In the genomic region with DNA sequence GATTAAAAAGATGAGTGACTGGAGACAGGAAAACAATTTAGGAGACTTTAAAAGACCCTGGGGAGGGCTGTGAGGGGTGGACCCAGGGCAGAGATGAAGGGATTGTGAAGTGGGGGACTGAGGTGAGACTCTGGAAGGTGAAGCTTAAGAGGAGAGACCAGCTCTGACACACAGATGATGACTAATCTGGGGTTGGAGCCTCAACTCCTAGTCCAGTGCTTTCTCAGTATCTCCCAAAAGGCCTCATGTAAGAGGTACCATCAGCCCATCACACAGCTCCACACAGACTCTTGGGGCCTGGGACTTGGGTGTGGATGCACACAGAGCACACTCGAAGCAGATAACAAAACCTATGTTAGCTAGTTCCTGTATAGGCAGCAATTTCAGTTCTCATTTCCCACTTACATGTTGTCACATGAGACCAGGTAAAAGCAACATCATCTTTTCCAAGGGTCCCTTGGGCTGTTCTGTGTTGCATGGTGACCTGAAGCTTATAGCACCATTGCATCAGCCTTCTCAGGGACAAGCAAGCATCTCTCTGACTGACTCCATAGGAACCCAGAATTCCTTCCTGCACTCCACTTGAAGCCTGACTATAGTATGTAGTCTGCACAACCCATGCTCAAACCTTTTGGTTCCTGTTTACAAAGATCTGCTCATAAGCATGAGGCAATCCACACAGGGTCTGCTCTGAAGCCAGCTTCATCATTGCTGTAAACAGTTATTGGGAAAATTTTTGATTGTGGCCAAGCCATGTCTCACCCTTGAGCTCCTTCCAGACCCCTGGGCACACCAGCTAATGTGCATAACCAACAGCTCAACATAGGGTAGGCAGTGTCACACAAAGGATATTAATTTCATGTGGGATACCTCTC, we compare ENCODE assay signal across 2 cellular contexts.
TF ChIP-seq lines count a peak whose summit lies in the region.

No MANE protein-coding gene starts in this region.

TF ChIP-seq in SK-N-SH, 30 proteins besides CTCF, POLR2A, EP300 and RAD21 (continued from another document):
- TF ChIP-seq, protein P1, sequence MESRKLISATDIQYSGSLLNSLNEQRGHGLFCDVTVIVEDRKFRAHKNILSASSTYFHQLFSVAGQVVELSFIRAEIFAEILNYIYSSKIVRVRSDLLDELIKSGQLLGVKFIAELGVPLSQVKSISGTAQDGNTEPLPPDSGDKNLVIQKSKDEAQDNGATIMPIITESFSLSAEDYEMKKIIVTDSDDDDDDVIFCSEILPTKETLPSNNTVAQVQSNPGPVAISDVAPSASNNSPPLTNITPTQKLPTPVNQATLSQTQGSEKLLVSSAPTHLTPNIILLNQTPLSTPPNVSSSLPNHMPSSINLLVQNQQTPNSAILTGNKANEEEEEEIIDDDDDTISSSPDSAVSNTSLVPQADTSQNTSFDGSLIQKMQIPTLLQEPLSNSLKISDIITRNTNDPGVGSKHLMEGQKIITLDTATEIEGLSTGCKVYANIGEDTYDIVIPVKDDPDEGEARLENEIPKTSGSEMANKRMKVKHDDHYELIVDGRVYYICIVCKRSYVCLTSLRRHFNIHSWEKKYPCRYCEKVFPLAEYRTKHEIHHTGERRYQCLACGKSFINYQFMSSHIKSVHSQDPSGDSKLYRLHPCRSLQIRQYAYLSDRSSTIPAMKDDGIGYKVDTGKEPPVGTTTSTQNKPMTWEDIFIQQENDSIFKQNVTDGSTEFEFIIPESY (IDR thresholded peaks at IDR 0.05; ENCODE audit: borderline replicate concordance, low read depth), result no peak
- TF ChIP-seq, protein P2, sequence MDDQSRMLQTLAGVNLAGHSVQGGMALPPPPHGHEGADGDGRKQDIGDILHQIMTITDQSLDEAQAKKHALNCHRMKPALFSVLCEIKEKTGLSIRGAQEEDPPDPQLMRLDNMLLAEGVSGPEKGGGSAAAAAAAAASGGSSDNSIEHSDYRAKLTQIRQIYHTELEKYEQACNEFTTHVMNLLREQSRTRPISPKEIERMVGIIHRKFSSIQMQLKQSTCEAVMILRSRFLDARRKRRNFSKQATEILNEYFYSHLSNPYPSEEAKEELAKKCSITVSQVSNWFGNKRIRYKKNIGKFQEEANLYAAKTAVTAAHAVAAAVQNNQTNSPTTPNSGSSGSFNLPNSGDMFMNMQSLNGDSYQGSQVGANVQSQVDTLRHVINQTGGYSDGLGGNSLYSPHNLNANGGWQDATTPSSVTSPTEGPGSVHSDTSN (IDR thresholded peaks at IDR 0.05), result no peak
- TF ChIP-seq JUND (IDR thresholded peaks at IDR 0.05), result no peak

TF ChIP-seq in SK-N-SH treated with all-trans-retinoic acid at 6 μM for 48 hours, 23 proteins besides CTCF, POLR2A, EP300 and RAD21 (continued from another document):
- TF ChIP-seq, protein P3, sequence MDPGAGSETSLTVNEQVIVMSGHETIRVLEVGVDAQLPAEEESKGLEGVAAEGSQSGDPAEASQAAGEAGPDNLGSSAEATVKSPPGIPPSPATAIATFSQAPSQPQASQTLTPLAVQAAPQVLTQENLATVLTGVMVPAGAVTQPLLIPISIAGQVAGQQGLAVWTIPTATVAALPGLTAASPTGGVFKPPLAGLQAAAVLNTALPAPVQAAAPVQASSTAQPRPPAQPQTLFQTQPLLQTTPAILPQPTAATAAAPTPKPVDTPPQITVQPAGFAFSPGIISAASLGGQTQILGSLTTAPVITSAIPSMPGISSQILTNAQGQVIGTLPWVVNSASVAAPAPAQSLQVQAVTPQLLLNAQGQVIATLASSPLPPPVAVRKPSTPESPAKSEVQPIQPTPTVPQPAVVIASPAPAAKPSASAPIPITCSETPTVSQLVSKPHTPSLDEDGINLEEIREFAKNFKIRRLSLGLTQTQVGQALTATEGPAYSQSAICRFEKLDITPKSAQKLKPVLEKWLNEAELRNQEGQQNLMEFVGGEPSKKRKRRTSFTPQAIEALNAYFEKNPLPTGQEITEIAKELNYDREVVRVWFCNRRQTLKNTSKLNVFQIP (CRISPR knock-in tag; IDR thresholded peaks at IDR 0.05; ENCODE audit: borderline replicate concordance, low read depth), result no peak
- no peak for TF ChIP-seq ZC3H10 (CRISPR knock-in tag; IDR thresholded peaks at IDR 0.05)
- no peak for TF ChIP-seq ZNF70 (CRISPR knock-in tag; IDR thresholded peaks at IDR 0.05)
- TF ChIP-seq ARNTL (CRISPR knock-in tag; IDR thresholded peaks at IDR 0.05; ENCODE audit: borderline replicate concordance, low read depth), result no peak
